In the genomic region with DNA sequence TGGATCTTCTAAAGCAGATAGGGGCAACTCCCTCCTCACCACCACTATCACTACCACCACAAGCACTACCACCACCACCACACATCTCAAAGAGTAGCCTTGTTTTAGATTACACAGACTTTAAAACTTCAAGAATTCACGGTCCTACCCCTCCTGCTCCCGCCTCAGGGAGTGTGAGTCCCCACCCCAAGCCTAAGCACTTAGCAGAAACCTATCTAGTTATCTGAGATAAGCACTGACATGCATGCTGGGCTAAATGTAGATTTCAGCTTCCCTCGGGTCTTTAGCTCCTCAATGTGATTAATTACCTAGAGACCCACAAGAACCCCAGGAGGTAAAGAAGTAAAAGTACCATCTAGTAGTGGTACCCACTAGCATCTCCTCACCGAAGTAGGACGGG, we compare ENCODE assay signal across 8 cellular contexts. TPM values are rescaled to one million over a fixed set of nuclear protein-coding genes. Genes with fewer than 3 reads are reported as not detected.
A peak's percentile ranks its signal among the peaks of the same experiment; 100 is the strongest.
DNase-seq lines count a peak whose midpoint lies in the region; ATAC-seq and TF ChIP-seq lines count a peak whose summit lies in the region.

No MANE protein-coding gene starts in this region.

- peak overlapping the region; percentile 83 for H3K4me3 Mint-ChIP-seq in activated CD8-positive, alpha-beta T cell treated with anti-CD3 and anti-CD28 coated beads, Interleukin-2, amount 10 ng/mL, durations not matched to agents 7 days and 5 days

- H3K9me3 Mint-ChIP-seq in activated CD8-positive, alpha-beta T cell treated with anti-CD3 and anti-CD28 coated beads, Interleukin-2, amount 10 ng/mL, durations not matched to agents 7 days and 5 days (ENCODE audit: insufficient read depth): no peaks in the 10 kb centered on the region

- in situ Hi-C loops in GM13976 (cut with MboI; ENCODE audit: low sequenced_read_pairs, unreplicated experiment): no loop called here

- no peaks in the 10 kb centered on the region for H3K36me3 Mint-ChIP-seq in activated CD8-positive, alpha-beta T cell treated with anti-CD3 and anti-CD28 coated beads, Interleukin-2, amount 10 ng/mL, durations not matched to agents 7 days and 5 days (ENCODE audit: low read depth)

- H3K4me1 ChIP-seq in HEK293 (ENCODE audit: control insufficient read depth, insufficient read depth, low read length) (peaks cover 11% of the 10 kb centered on the region; the same call in 1 of the 2 replicates), iPS-18a (ENCODE audit: control insufficient read depth, low read depth, low read length) (peaks cover 9% of the 10 kb centered on the region), smooth muscle cell (ENCODE audit: low read depth) (peaks cover 25% of the 10 kb centered on the region)

- H3K4me1 Mint-ChIP-seq in activated CD8-positive, alpha-beta T cell treated with anti-CD3 and anti-CD28 coated beads, Interleukin-2, amount 10 ng/mL, durations not matched to agents 7 days and 5 days (ENCODE audit: low read depth): peaks cover 8% of the 10 kb centered on the region

- H4K20me1 ChIP-seq in smooth muscle cell (ENCODE audit: low read depth): no peaks in the 10 kb centered on the region

- H3K27me3 Mint-ChIP-seq in activated CD8-positive, alpha-beta T cell treated with anti-CD3 and anti-CD28 coated beads, Interleukin-2, amount 10 ng/mL, durations not matched to agents 7 days and 5 days (ENCODE audit: low read depth): peaks cover 8% of the 10 kb centered on the region

- H3K4me3 ChIP-seq in HEK293 (ENCODE audit: low read depth, low read length) (peak overlapping the region; percentile 66), iPS-18a (ENCODE audit: low read length) (peak overlapping the region; percentile 82), smooth muscle cell (peak overlapping the region; percentile 76)

- peak overlapping the region; percentile 86 for H2AFZ ChIP-seq in smooth muscle cell (ENCODE audit: low read depth)

- H3K36me3 ChIP-seq in HEK293 (ENCODE audit: control insufficient read depth in 2 of 2, insufficient read depth in 1 of 2, low read length in 2 of 2): no peaks in the 10 kb centered on the region
- no peaks in the 10 kb centered on the region for H3K36me3 ChIP-seq in iPS-18a (ENCODE audit: control insufficient read depth, low read depth, low read length)
- H3K36me3 ChIP-seq in smooth muscle cell (ENCODE audit: low read depth): no peaks in the 10 kb centered on the region

- CTCF ChIA-PET in HEK293 (lab: Yijun Ruan, JAX): no interaction called here
- CTCF ChIA-PET in activated CD8-positive, alpha-beta T cell treated with anti-CD3 and anti-CD28 coated beads, Interleukin-2, amount 10 ng/mL, durations not matched to agents 7 days and 5 days (lab: Charles Lee): interaction anchor here (2.1 kb wide), 1 partner anchor 20 kb away, joined by 6 read pairs; no protein-coding TSS in a partner anchor

- DNase-seq in activated CD8-positive, alpha-beta T cell treated with anti-CD3 and anti-CD28 coated beads, Interleukin-2, amount 10 ng/mL, durations not matched to agents 7 days and 5 days: no peak
- no peak for DNase-seq in smooth muscle cell (lab: John Stamatoyannopoulos, UW; ENCODE audit: unreplicated experiment)
- DNase-seq in DMS 273 (lab: John Stamatoyannopoulos, UW; ENCODE audit: unreplicated experiment): no peak
- no peak for DNase-seq in NCI-H2081 treated with DMSO at 0.1 percent for 48 hours (lab: John Stamatoyannopoulos, UW)
- DNase-seq in activated gamma-delta T cell (lab: John Stamatoyannopoulos, UW): no peak
- no peak for DNase-seq in GM13976 (ENCODE audit: low spot score)

- H3K27ac ChIP-seq in HEK293 (ENCODE audit: extremely low read depth, low read depth, low read length): peak overlapping the region; percentile 91
- H3K27ac ChIP-seq in iPS-18a (ENCODE audit: low read length): no peak overlapping the region
- H3K27ac ChIP-seq in smooth muscle cell (ENCODE audit: low read depth): no peak overlapping the region

- H3K4me2 ChIP-seq in smooth muscle cell: peak overlapping the region; percentile 82

- no peak for ATAC-seq in activated CD8-positive, alpha-beta T cell treated with anti-CD3 and anti-CD28 coated beads, Interleukin-2, amount 10 ng/mL, durations not matched to agents 7 days and 5 days

- H3K9ac ChIP-seq in iPS-18a (ENCODE audit: low read length) (peak overlapping the region; percentile 70), smooth muscle cell (ENCODE audit: low read depth) (no peak overlapping the region)

- H3K9me3 ChIP-seq in HEK293 (ENCODE audit: control insufficient read depth, insufficient read depth, low read depth, low read length) (no peaks in the 10 kb centered on the region), iPS-18a (ENCODE audit: control insufficient read depth, low read depth, low read length) (no peaks in the 10 kb centered on the region), smooth muscle cell (replicated peaks; ENCODE audit: low read depth) (no peaks in the 10 kb centered on the region)

- 3% methylated on average over 5 of the region's 5 CpGs for WGBS in smooth muscle cell (ENCODE audit: low lambda C conversion rate)

- H3K27me3 ChIP-seq in iPS-18a (ENCODE audit: control insufficient read depth, insufficient read depth, low read length) (peaks cover 32% of the 10 kb centered on the region), smooth muscle cell (ENCODE audit: low read depth) (no peaks in the 10 kb centered on the region)

- POLR2A ChIA-PET in HEK293 (lab: Yijun Ruan, JAX): interaction anchor here (4.3 kb wide), 1 partner anchor 12 kb away, joined by 44 read pairs; no protein-coding TSS in a partner anchor
- POLR2A ChIA-PET in activated CD8-positive, alpha-beta T cell treated with anti-CD3 and anti-CD28 coated beads, Interleukin-2, amount 10 ng/mL, durations not matched to agents 7 days and 5 days (lab: Charles Lee): no interaction called here

- no peak for TF ChIP-seq CTCF in HEK293 (tag by site-specific recombination; IDR thresholded peaks at IDR 0.05)
- TF ChIP-seq CTCF in smooth muscle cell (IDR thresholded peaks at IDR 0.05; ENCODE audit: borderline replicate concordance, insufficient read depth, poor library complexity, severe bottlenecking): no peak
- TF ChIP-seq CTCF in GM13976 (IDR thresholded peaks at IDR 0.05; ENCODE audit: borderline replicate concordance, control extremely low read depth, extremely low read depth, insufficient read depth, missing control alignments): no peak

- no peak overlapping the region for H3K27ac Mint-ChIP-seq in activated CD8-positive, alpha-beta T cell treated with anti-CD3 and anti-CD28 coated beads, Interleukin-2, amount 10 ng/mL, durations not matched to agents 7 days and 5 days

- peaks cover 12% of the 10 kb centered on the region for H3F3A ChIP-seq in smooth muscle cell (ENCODE audit: low read depth)

- H3K79me2 ChIP-seq in smooth muscle cell (ENCODE audit: low read depth): peaks cover 48% of the 10 kb centered on the region

TF ChIP-seq in HEK293, 187 proteins besides CTCF, POLR2A, EP300 and RAD21:
- TF ChIP-seq ZNF624 (tag by site-specific recombination; IDR thresholded peaks at IDR 0.05) (no peak), ZBTB8A (tag by site-specific recombination; IDR thresholded peaks at IDR 0.05) (no peak), ZNF416 (tag by site-specific recombination; IDR thresholded peaks at IDR 0.05) (no peak), SP7 (tag by site-specific recombination; IDR thresholded peaks at IDR 0.05) (0 out of 2 replicates have a peak, but pooled peaks have one; percentile 8), HOXC10 (CRISPR knock-in tag; IDR thresholded peaks at IDR 0.05) (no peak)
- TF ChIP-seq, protein P1, sequence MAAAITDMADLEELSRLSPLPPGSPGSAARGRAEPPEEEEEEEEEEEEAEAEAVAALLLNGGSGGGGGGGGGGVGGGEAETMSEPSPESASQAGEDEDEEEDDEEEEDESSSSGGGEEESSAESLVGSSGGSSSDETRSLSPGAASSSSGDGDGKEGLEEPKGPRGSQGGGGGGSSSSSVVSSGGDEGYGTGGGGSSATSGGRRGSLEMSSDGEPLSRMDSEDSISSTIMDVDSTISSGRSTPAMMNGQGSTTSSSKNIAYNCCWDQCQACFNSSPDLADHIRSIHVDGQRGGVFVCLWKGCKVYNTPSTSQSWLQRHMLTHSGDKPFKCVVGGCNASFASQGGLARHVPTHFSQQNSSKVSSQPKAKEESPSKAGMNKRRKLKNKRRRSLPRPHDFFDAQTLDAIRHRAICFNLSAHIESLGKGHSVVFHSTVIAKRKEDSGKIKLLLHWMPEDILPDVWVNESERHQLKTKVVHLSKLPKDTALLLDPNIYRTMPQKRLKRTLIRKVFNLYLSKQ (tag by site-specific recombination; IDR thresholded peaks at IDR 0.05; ENCODE audit: borderline replicate concordance): no peak

RNA-seq across cellular contexts. Expression of a gene that starts 0.8 kb away (rescaled TPM):
- total RNA-seq in activated CD8-positive, alpha-beta T cell treated with anti-CD3 and anti-CD28 coated beads, Interleukin-2, amount 10 ng/mL, durations not matched to agents 7 days and 5 days: under 1 TPM; 0.31 to 0.40 TPM
- total RNA-seq in smooth muscle cell: 56.9 and 66.6 TPM in 2 replicates
- 10.0 and 37.9 TPM in 2 replicates for polyA plus RNA-seq in smooth muscle cell

Comparison
In these comparisons a context has a peak if more than half of its experiments do, and no peak if none do; other contexts are left out.
1. RNA of a gene that starts 0.8 kb away (total RNA-seq): 56.9 to 66.6 TPM in smooth muscle cell; 0.31 to 0.40 TPM in activated CD8-positive, alpha-beta T cell treated with anti-CD3 and anti-CD28 coated beads, Interleukin-2, amount 10 ng/mL, durations not matched to agents 7 days and 5 days; every median in the first group is over 10 times any median in the second.
2. Peak in every context shown above with its lines, with median percentiles within 50 percentile points of each other: H3K4me3 ChIP-seq.